In genomic region chr14:64951291-64951690, GRCh38 we compare ENCODE assay signal across 19 cellular contexts. TPM values are rescaled to one million over a fixed set of nuclear protein-coding genes. Genes with fewer than 3 reads are reported as not detected.
DNase-seq lines count a peak whose midpoint lies in the region; ATAC-seq and TF ChIP-seq lines count a peak whose summit lies in the region.
"Had no signal": no experiment of that assay in that cellular context is flagged by ENCODE, and none has a peak within 500 bp of the region (broad histone marks: within the 10 kb centered on the region; RNA-seq: fewer than 3 reads in every experiment).

No MANE protein-coding gene starts in this region.

- no peaks in the 10 kb centered on the region for H3K9me3 Mint-ChIP-seq in stimulated activated naive CD8-positive, alpha-beta T cell treated with anti-CD3 and anti-CD28 coated beads, Interleukin-15, amount 100 ng/mL, for 72 hours
- no peaks in the 10 kb centered on the region for H3K9me3 Mint-ChIP-seq in endothelial cell (ENCODE audit: unreplicated experiment)

- DNase-seq in stimulated activated naive CD8-positive, alpha-beta T cell treated with anti-CD3 and anti-CD28 coated beads, Interleukin-15, amount 100 ng/mL, for 72 hours: no peak
- no peak for DNase-seq in stimulated activated naive CD8-positive, alpha-beta T cell treated with anti-CD3 and anti-CD28 coated beads, Interleukin-15, Interleukin-2, amounts not matched to agents 100 U/mL and 50 U/mL, for 24 hours
- DNase-seq in endothelial cell (ENCODE audit: low spot score) (no peak), sciatic nerve (ENCODE audit: low spot score) (peak; percentile 28), left lobe of liver (ENCODE audit: low spot score) (no peak), hippocampal formation (lab: John Stamatoyannopoulos, UW) (no peak)
- DNase-seq: COR-L47, DMS153, KG1, NCI-H1417 treated with DMSO at 0.1 percent for 48 hours, NCI-H1930, NCI-H2171, NCI-H446 treated with DMSO at 0.1 percent for 48 hours, NCI-H748 treated with DMSO at 0.1 percent for 48 hours, RPMI8226 had no signal

- no peaks in the 10 kb centered on the region for H3K27me3 Mint-ChIP-seq in stimulated activated naive CD8-positive, alpha-beta T cell treated with anti-CD3 and anti-CD28 coated beads, Interleukin-15, amount 100 ng/mL, for 72 hours
- H3K27me3 Mint-ChIP-seq in endothelial cell (ENCODE audit: unreplicated experiment): peaks cover 16% of the 10 kb centered on the region

- H3K4me3 Mint-ChIP-seq in stimulated activated naive CD8-positive, alpha-beta T cell treated with anti-CD3 and anti-CD28 coated beads, Interleukin-15, amount 100 ng/mL, for 72 hours: no peak overlapping the region
- peak overlapping the region; percentile 23 for H3K4me3 Mint-ChIP-seq in endothelial cell (ENCODE audit: unreplicated experiment)
- H3K4me3 Mint-ChIP-seq: CD14-positive monocyte had no signal

- TF ChIP-seq CTCF in endothelial cell (IDR thresholded peaks at IDR 0.05; ENCODE audit: unreplicated experiment): no peak

- peak overlapping the region; percentile 47 to 56 for H3K27ac Mint-ChIP-seq in stimulated activated naive CD8-positive, alpha-beta T cell treated with anti-CD3 and anti-CD28 coated beads, Interleukin-15, amount 100 ng/mL, for 72 hours
- no peak overlapping the region for H3K27ac Mint-ChIP-seq in endothelial cell (ENCODE audit: unreplicated experiment)

- peaks cover 11% of the 10 kb centered on the region for H3K36me3 Mint-ChIP-seq in endothelial cell (ENCODE audit: low read depth, unreplicated experiment)

- ATAC-seq in stimulated activated naive CD8-positive, alpha-beta T cell treated with anti-CD3 and anti-CD28 coated beads, Interleukin-15, amount 100 ng/mL, for 72 hours: no peak
- ATAC-seq in stimulated activated naive CD8-positive, alpha-beta T cell treated with anti-CD3 and anti-CD28 coated beads, Interleukin-15, Interleukin-2, amounts not matched to agents 100 U/mL and 50 U/mL, for 24 hours: no peak
- ATAC-seq in sciatic nerve: no peak
- no peak for ATAC-seq in HG03159 (IDR thresholded peaks at IDR 0.05; ENCODE audit: unreplicated experiment)
- ATAC-seq in left lobe of liver: no peak
- no peak for ATAC-seq in GM18873 (IDR thresholded peaks at IDR 0.05; ENCODE audit: low FRiP score, unreplicated experiment)
- ATAC-seq: HepG2 had no signal

- intact Hi-C loops in sciatic nerve (cut with DNase I): no loop called here

- peaks cover 30% of the 10 kb centered on the region for H3K4me1 Mint-ChIP-seq in stimulated activated naive CD8-positive, alpha-beta T cell treated with anti-CD3 and anti-CD28 coated beads, Interleukin-15, amount 100 ng/mL, for 72 hours
- H3K4me1 Mint-ChIP-seq in endothelial cell (ENCODE audit: unreplicated experiment): no peaks in the 10 kb centered on the region
- H3K4me1 Mint-ChIP-seq: CD14-positive monocyte had no signal

RNA-seq across cellular contexts. Expression of gene GPX2, which starts 8.7 kb away (rescaled TPM):
- not detected for total RNA-seq in endothelial cell (ENCODE audit: unreplicated experiment)
- not detected for total RNA-seq in sciatic nerve
- 292 TPM for total RNA-seq in left lobe of liver

RNA-seq across cellular contexts. Expression of gene RAB15, which starts 20.8 kb away (rescaled TPM):
- total RNA-seq in endothelial cell (ENCODE audit: unreplicated experiment) (20.9 TPM), sciatic nerve (3.3 TPM), left lobe of liver (6.8 TPM)

RNA-seq across cellular contexts. Expression of gene FNTB, which starts 35.4 kb away (rescaled TPM):
- 16.9 TPM for total RNA-seq in endothelial cell (ENCODE audit: unreplicated experiment)
- total RNA-seq in sciatic nerve: 40.7 TPM
- 9.9 TPM for total RNA-seq in left lobe of liver

RNA-seq across cellular contexts. Expression of gene CHURC1, which starts 37.0 kb away (rescaled TPM):
- total RNA-seq in endothelial cell (ENCODE audit: unreplicated experiment): 36.2 TPM
- total RNA-seq in sciatic nerve: 66.0 TPM
- total RNA-seq in left lobe of liver: 25.2 TPM

Comparison
In these comparisons a context has a peak if more than half of its experiments do, and no peak if none do; other contexts are left out.
1. RNA of gene GPX2, which starts 8.7 kb away (total RNA-seq): 292 TPM in left lobe of liver (single experiment); not detected in endothelial cell (single experiment) and not detected in sciatic nerve (single experiment); every median in the first group is over 100 times any median in the second.